ENCODE assay signal across 9 cellular contexts in the genomic region with DNA sequence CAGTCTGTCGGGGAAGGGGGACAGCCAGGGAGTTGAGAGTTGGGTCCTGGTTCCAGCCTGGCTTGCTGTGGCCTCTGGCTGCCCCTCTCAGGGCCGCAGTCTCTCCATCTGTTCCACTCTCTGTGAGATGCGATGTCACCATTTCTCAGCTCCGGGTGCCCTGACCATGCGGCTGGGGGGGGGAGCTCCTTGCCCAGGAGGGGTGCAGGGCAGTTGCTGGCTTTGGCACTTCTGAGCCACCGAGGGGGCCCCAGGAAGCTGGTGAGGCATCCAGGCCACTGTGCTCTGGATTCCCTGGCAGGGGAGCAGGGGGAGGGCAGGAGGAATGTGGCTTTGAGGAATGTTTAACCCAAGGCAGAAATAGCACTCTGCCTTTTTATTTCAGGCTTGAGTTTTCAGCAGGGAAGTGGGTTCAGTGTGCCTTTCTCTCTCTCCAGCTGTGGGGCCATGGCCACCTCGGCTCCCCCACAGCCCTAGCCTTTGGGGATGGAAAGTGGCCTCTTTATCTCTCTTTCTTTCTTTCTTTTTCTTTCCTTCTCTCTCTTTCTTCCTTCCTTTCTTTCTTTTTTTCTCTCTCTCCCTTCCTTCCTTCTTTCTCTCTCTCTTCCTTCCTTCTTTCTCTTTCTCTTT. TPM values are rescaled to one million over a fixed set of nuclear protein-coding genes. Genes with fewer than 3 reads are reported as not detected.
DNase-seq lines count a peak whose midpoint lies in the region; ATAC-seq and TF ChIP-seq lines count a peak whose summit lies in the region.
"Had no signal": no experiment of that assay in that cellular context is flagged by ENCODE, and none has a peak within 500 bp of the region (broad histone marks: within the 10 kb centered on the region; RNA-seq: fewer than 3 reads in every experiment).

No MANE protein-coding gene starts in this region.

- H3K36me3 ChIP-seq in GM23338 (ENCODE audit: insufficient read depth): no peaks in the 10 kb centered on the region

- CTCF ChIA-PET in WTC11 (lab: Charles Lee): interaction anchor here (0.6 to 1.1 kb wide), 4 partner anchors 10 to 77 kb away, joined by 3 to 5 read pairs (median 3); no protein-coding TSS in a partner anchor

- WGBS in right cardiac atrium: 25% methylated on average over 7 of the region's 7 CpGs

- POLR2A ChIA-PET in WTC11 (lab: Charles Lee): no interaction called here

- H3K9me3 ChIP-seq in right cardiac atrium (ENCODE audit: control insufficient read depth, low read length): no peaks in the 10 kb centered on the region

- no peak for TF ChIP-seq CTCF in GM23338 (conservative IDR thresholded peaks at IDR 0.05; ENCODE audit: low read depth in 2 of 2)
- TF ChIP-seq CTCF in WTC11 (IDR thresholded peaks at IDR 0.05): no peak

- no peaks in the 10 kb centered on the region for H3F3A ChIP-seq in GM23338 (replicated peaks; ENCODE audit: low read depth)

- peak; percentile 50 for DNase-seq in GM23338 (ENCODE audit: low spot score)
- no peak for DNase-seq in WTC11 (ENCODE audit: low spot score)
- DNase-seq in right cardiac atrium: peak in 2 of 3 donors; percentile 59 to 69
- peak; percentile 33 for DNase-seq in skeletal muscle cell (ENCODE audit: low read depth)
- no peak for DNase-seq in activated naive CD8-positive, alpha-beta T cell treated with anti-CD3 and anti-CD28 coated beads for 36 hours
- DNase-seq in NCI-H1105 treated with DMSO at 0.1 percent for 48 hours (lab: John Stamatoyannopoulos, UW): no peak
- DNase-seq: T-helper 1 cell had no signal

- peaks cover 5% of the 10 kb centered on the region; the same call in 1 of the 2 replicates for H4K20me1 ChIP-seq in GM23338 (replicated peaks; ENCODE audit: insufficient read depth)

- H3K9me3 Mint-ChIP-seq in GM23338 (no peaks in the 10 kb centered on the region; the same call in 2 of the 3 replicates), WTC11 (no peaks in the 10 kb centered on the region)
- H3K9me3 Mint-ChIP-seq in stimulated activated memory B cell treated with anti-CD40 and anti-IgM and Interleukin-4, amounts not matched to agents 10 μg/mL and 1 μg/mL and 100 μg/mL, for 72 hours: no peaks in the 10 kb centered on the region
- no peaks in the 10 kb centered on the region for H3K9me3 Mint-ChIP-seq in activated naive CD8-positive, alpha-beta T cell treated with anti-CD3 and anti-CD28 coated beads for 36 hours

- H3K4me1 ChIP-seq in GM23338 (ENCODE audit: insufficient read depth) (peaks cover 24% of the 10 kb centered on the region; the same call in 1 of the 2 replicates), right cardiac atrium (ENCODE audit: control insufficient read depth, insufficient read depth, low read length) (peaks cover 7% of the 10 kb centered on the region)

- H3K4me3 Mint-ChIP-seq in GM23338: no peak overlapping the region; the same call in 2 of the 3 replicates
- no peak overlapping the region for H3K4me3 Mint-ChIP-seq in WTC11
- no peak overlapping the region for H3K4me3 Mint-ChIP-seq in stimulated activated memory B cell treated with anti-CD40 and anti-IgM and Interleukin-4, amounts not matched to agents 10 μg/mL and 1 μg/mL and 100 μg/mL, for 72 hours
- no peak overlapping the region for H3K4me3 Mint-ChIP-seq in activated naive CD8-positive, alpha-beta T cell treated with anti-CD3 and anti-CD28 coated beads for 36 hours

- H3K36me3 Mint-ChIP-seq in GM23338 (ENCODE audit: low read depth) (no peaks in the 10 kb centered on the region), WTC11 (no peaks in the 10 kb centered on the region)
- peaks cover 4% of the 10 kb centered on the region for H3K36me3 Mint-ChIP-seq in stimulated activated memory B cell treated with anti-CD40 and anti-IgM and Interleukin-4, amounts not matched to agents 10 μg/mL and 1 μg/mL and 100 μg/mL, for 72 hours
- H3K36me3 Mint-ChIP-seq in activated naive CD8-positive, alpha-beta T cell treated with anti-CD3 and anti-CD28 coated beads for 36 hours: no peaks in the 10 kb centered on the region

- H3K27me3 ChIP-seq in GM23338 (ENCODE audit: insufficient read depth) (no peaks in the 10 kb centered on the region), right cardiac atrium (ENCODE audit: control insufficient read depth, insufficient read depth) (no peaks in the 10 kb centered on the region)

- H3K9me2 ChIP-seq in GM23338 (ENCODE audit: insufficient read depth): no peaks in the 10 kb centered on the region

- H3K27ac ChIP-seq in GM23338 (ENCODE audit: low read depth): 0 out of 2 replicates have a peak overlapping the region, but pooled peaks have one; percentile 26
- H3K27ac ChIP-seq in right cardiac atrium (ENCODE audit: low read length): peak overlapping the region; percentile 28

- H3K4me3 ChIP-seq in GM23338 (no peak overlapping the region), right cardiac atrium (ENCODE audit: low read length) (no peak overlapping the region), skeletal muscle cell (ENCODE audit: low read depth, low read length) (no peak overlapping the region)

- intact Hi-C loops in right cardiac atrium (cut with DNase I): no loop called here

- ATAC-seq in GM23338 (peak; percentile 12), WTC11 (peak; percentile 9; the same call in 1 of the 2 replicates), right cardiac atrium (peak; percentile 11 to 17), HG03354 (IDR thresholded peaks at IDR 0.05; ENCODE audit: poor library complexity, severe bottlenecking, unreplicated experiment) (no peak)
- no peak for ATAC-seq in stimulated activated memory B cell treated with anti-CD40 and anti-IgM and Interleukin-4, amounts not matched to agents 10 μg/mL and 1 μg/mL and 100 μg/mL, for 72 hours

- H3K79me2 ChIP-seq in GM23338 (replicated peaks; ENCODE audit: insufficient read depth): peaks cover 68% of the 10 kb centered on the region

- peaks cover 39% of the 10 kb centered on the region for H3K4me1 Mint-ChIP-seq in GM23338
- peaks cover 34% of the 10 kb centered on the region for H3K4me1 Mint-ChIP-seq in WTC11
- peaks cover 12% of the 10 kb centered on the region for H3K4me1 Mint-ChIP-seq in stimulated activated memory B cell treated with anti-CD40 and anti-IgM and Interleukin-4, amounts not matched to agents 10 μg/mL and 1 μg/mL and 100 μg/mL, for 72 hours
- peaks cover 2% of the 10 kb centered on the region for H3K4me1 Mint-ChIP-seq in activated naive CD8-positive, alpha-beta T cell treated with anti-CD3 and anti-CD28 coated beads for 36 hours

- H3K4me2 ChIP-seq in GM23338: peak overlapping the region; percentile 71; the same call in 1 of the 2 replicates

- peaks cover 20% of the 10 kb centered on the region for H3K27me3 Mint-ChIP-seq in GM23338 (ENCODE audit: insufficient read depth, low read depth, poor library complexity)
- no peaks in the 10 kb centered on the region for H3K27me3 Mint-ChIP-seq in WTC11 (ENCODE audit: low read depth)
- peaks cover 66% of the 10 kb centered on the region for H3K27me3 Mint-ChIP-seq in stimulated activated memory B cell treated with anti-CD40 and anti-IgM and Interleukin-4, amounts not matched to agents 10 μg/mL and 1 μg/mL and 100 μg/mL, for 72 hours
- H3K27me3 Mint-ChIP-seq in activated naive CD8-positive, alpha-beta T cell treated with anti-CD3 and anti-CD28 coated beads for 36 hours: no peaks in the 10 kb centered on the region

- H3K27ac Mint-ChIP-seq in GM23338 (peak overlapping the region; percentile 83), WTC11 (peak overlapping the region; percentile 84)
- H3K27ac Mint-ChIP-seq in stimulated activated memory B cell treated with anti-CD40 and anti-IgM and Interleukin-4, amounts not matched to agents 10 μg/mL and 1 μg/mL and 100 μg/mL, for 72 hours: no peak overlapping the region
- no peak overlapping the region for H3K27ac Mint-ChIP-seq in activated naive CD8-positive, alpha-beta T cell treated with anti-CD3 and anti-CD28 coated beads for 36 hours

- H2AFZ ChIP-seq in GM23338: no peak overlapping the region

TF ChIP-seq in GM23338, 12 proteins besides CTCF, POLR2A, EP300 and RAD21 (continues in another document):
- no peak for TF ChIP-seq NANOG (IDR thresholded peaks at IDR 0.05; ENCODE audit: borderline replicate concordance)
- no peak for TF ChIP-seq POLR2AphosphoS5 (IDR thresholded peaks at IDR 0.05; ENCODE audit: low read depth)
- TF ChIP-seq EZH2phosphoT487 (IDR thresholded peaks at IDR 0.05; ENCODE audit: unreplicated experiment): no peak
- TF ChIP-seq JUNB (IDR thresholded peaks at IDR 0.05; ENCODE audit: unreplicated experiment): no peak
- no peak for TF ChIP-seq ZNF331 (CRISPR knock-in tag; IDR thresholded peaks at IDR 0.05; ENCODE audit: low read depth)
- TF ChIP-seq EZH2 (IDR thresholded peaks at IDR 0.05; ENCODE audit: low read depth, unreplicated experiment): no peak
- no peak for TF ChIP-seq CREB1 (CRISPR knock-in tag; IDR thresholded peaks at IDR 0.05; ENCODE audit: low read depth)
- TF ChIP-seq ZNF114 (CRISPR knock-in tag; IDR thresholded peaks at IDR 0.05): no peak
- no peak for TF ChIP-seq STAT1 (IDR thresholded peaks at IDR 0.05; ENCODE audit: unreplicated experiment)

TF ChIP-seq in WTC11, 78 proteins besides CTCF, POLR2A, EP300 and RAD21:
- TF ChIP-seq ZNF512 (CRISPR knock-in tag; IDR thresholded peaks at IDR 0.05; ENCODE audit: borderline replicate concordance) (0 out of 2 replicates have a peak, but pooled peaks have one; percentile 86), NFE2L1 (CRISPR knock-in tag; IDR thresholded peaks at IDR 0.05) (no peak)

RNA-seq across cellular contexts. Expression of gene NCS1, which starts 11.0 kb away (rescaled TPM):
- 28.8 and 34.3 TPM in 2 replicates for total RNA-seq in GM23338 (2014; rRNA removed; shearing (Covaris generic))
- polyA plus RNA-seq in GM23338 (2016; fragmentation: Nextera tagmentation; extraction: Ambion mirVana) (8.2 and 10.3 TPM in 2 replicates), right cardiac atrium (9.3 TPM)
- total RNA-seq in WTC11 (2021) (31.8 to 32.6 TPM (median 32.4 TPM) in 3 replicates), right cardiac atrium (10 to 100 TPM; 16.6 to 46.9 (median 19.0) TPM)
- 10 to 100 TPM; 10.5 to 11.9 TPM for total RNA-seq in activated naive CD8-positive, alpha-beta T cell treated with anti-CD3 and anti-CD28 coated beads for 36 hours

Comparison
In these comparisons a context has a peak if more than half of its experiments do, and no peak if none do; other contexts are left out.
1. ATAC-seq: peak in GM23338 (single experiment), WTC11 (single experiment) and right cardiac atrium (2 of 2); none in stimulated activated memory B cell treated with anti-CD40 and anti-IgM and Interleukin-4, amounts not matched to agents 10 μg/mL and 1 μg/mL and 100 μg/mL, for 72 hours (single experiment) and HG03354 (single experiment).
2. DNase-seq: peak in GM23338 (single experiment), right cardiac atrium (2 of 3) and skeletal muscle cell (single experiment); none in WTC11 (single experiment), activated naive CD8-positive, alpha-beta T cell treated with anti-CD3 and anti-CD28 coated beads for 36 hours (single experiment) and NCI-H1105 treated with DMSO at 0.1 percent for 48 hours (single experiment).
3. H3K27ac Mint-ChIP-seq: peak in GM23338 (single experiment) and WTC11 (single experiment); none in stimulated activated memory B cell treated with anti-CD40 and anti-IgM and Interleukin-4, amounts not matched to agents 10 μg/mL and 1 μg/mL and 100 μg/mL, for 72 hours (single experiment) and activated naive CD8-positive, alpha-beta T cell treated with anti-CD3 and anti-CD28 coated beads for 36 hours (single experiment).